Comparison of ENCODE assay signal across 25 cellular contexts in the genomic region with DNA sequence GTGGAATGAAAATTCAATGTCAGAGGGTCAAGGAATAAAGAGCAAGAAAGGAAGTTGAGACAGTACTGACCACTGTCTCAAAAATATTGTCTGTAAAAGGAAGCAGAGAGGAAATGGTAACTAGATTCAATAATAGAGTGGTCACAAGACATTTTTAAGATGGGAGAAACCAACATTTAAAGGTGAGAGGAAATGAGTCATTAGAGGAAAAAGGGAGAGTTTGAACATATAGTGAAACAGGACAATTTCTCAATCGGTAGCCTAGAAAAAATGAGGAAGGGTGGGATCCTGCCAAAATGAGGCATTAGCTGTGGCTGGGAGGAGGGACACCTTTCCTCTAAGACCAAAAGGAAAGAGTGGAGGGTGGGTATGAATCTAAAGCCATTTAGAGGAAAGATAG.
"Had no signal": no experiment of that assay in that cellular context is flagged by ENCODE, and none has a peak within 500 bp of the region (broad histone marks: within the 10 kb centered on the region; RNA-seq: fewer than 3 reads in every experiment).

No MANE protein-coding gene starts in this region.

- H3K4me1 Mint-ChIP-seq: activated CD4-positive, alpha-beta T cell treated with anti-CD3 and anti-CD28 coated beads, Interleukin-2, amount 10 ng/mL, durations not matched to agents 7 days and 5 days; activated CD8-positive, alpha-beta memory T cell treated with anti-CD3 and anti-CD28 coated beads, Interleukin-2, amount 10 ng/mL, durations not matched to agents 7 days and 5 days; nephron had no signal

- ATAC-seq: activated CD8-positive, alpha-beta memory T cell treated with anti-CD3 and anti-CD28 coated beads, Interleukin-2, amount 10 ng/mL, durations not matched to agents 7 days and 5 days; activated CD8-positive, alpha-beta T cell treated with anti-CD3 and anti-CD28 coated beads for 36 hours; activated naive CD8-positive, alpha-beta T cell treated with anti-CD3 and anti-CD28 coated beads, Interleukin-2, amount 50 U/mL, for 24 hours; effector memory CD8-positive, alpha-beta T cell; heart right ventricle; left colon; stimulated activated naive CD8-positive, alpha-beta T cell treated with anti-CD3 and anti-CD28 coated beads, Interleukin-15, Interleukin-2, amounts not matched to agents 100 U/mL and 50 U/mL, for 24 hours; upper lobe of right lung had no signal

- H3K27me3 ChIP-seq: esophagus squamous epithelium, ovary, right atrium auricular region had no signal

- H3K27ac Mint-ChIP-seq: activated CD4-positive, alpha-beta T cell treated with anti-CD3 and anti-CD28 coated beads, Interleukin-2, amount 10 ng/mL, durations not matched to agents 7 days and 5 days; activated CD8-positive, alpha-beta memory T cell treated with anti-CD3 and anti-CD28 coated beads, Interleukin-2, amount 10 ng/mL, durations not matched to agents 7 days and 5 days; activated CD8-positive, alpha-beta T cell treated with anti-CD3 and anti-CD28 coated beads for 36 hours; activated naive CD8-positive, alpha-beta T cell treated with anti-CD3 and anti-CD28 coated beads, Interleukin-2, amount 50 U/mL, for 24 hours; effector memory CD8-positive, alpha-beta T cell; nephron; T-helper 2 cell treated with Interferon-gamma antibody and Interleukin-4, amounts not matched to agents 5 μg/mL and 100 μg/mL, for 36 hours had no signal

- H3K9me3 ChIP-seq: neutrophil, ovary, prostate gland had no signal

- H3K4me3 Mint-ChIP-seq: activated CD4-positive, alpha-beta T cell treated with anti-CD3 and anti-CD28 coated beads, Interleukin-2, amount 10 ng/mL, durations not matched to agents 7 days and 5 days; activated CD8-positive, alpha-beta memory T cell treated with anti-CD3 and anti-CD28 coated beads, Interleukin-2, amount 10 ng/mL, durations not matched to agents 7 days and 5 days; activated CD8-positive, alpha-beta T cell treated with anti-CD3 and anti-CD28 coated beads for 36 hours; activated naive CD8-positive, alpha-beta T cell treated with anti-CD3 and anti-CD28 coated beads, Interleukin-2, amount 50 U/mL, for 24 hours; effector memory CD8-positive, alpha-beta T cell; nephron; T-helper 2 cell treated with Interferon-gamma antibody and Interleukin-4, amounts not matched to agents 5 μg/mL and 100 μg/mL, for 36 hours had no signal

- H3K36me3 ChIP-seq: esophagus squamous epithelium, heart right ventricle, neutrophil, ovary, prostate gland, right atrium auricular region, upper lobe of right lung, WERI-Rb-1 had no signal

- H3K4me3 ChIP-seq: esophagus squamous epithelium, heart right ventricle, ovary, prostate gland, right atrium auricular region, upper lobe of right lung had no signal

- H3K27ac ChIP-seq: esophagus squamous epithelium, heart right ventricle, neutrophil, ovary, prostate gland, right atrium auricular region, upper lobe of right lung, WERI-Rb-1 had no signal

- H3K9me3 Mint-ChIP-seq: activated CD4-positive, alpha-beta T cell treated with anti-CD3 and anti-CD28 coated beads, Interleukin-2, amount 10 ng/mL, durations not matched to agents 7 days and 5 days; activated CD8-positive, alpha-beta T cell treated with anti-CD3 and anti-CD28 coated beads for 36 hours; nephron; T-helper 2 cell treated with Interferon-gamma antibody and Interleukin-4, amounts not matched to agents 5 μg/mL and 100 μg/mL, for 36 hours had no signal

- DNase-seq: activated CD4-positive, alpha-beta T cell treated with anti-CD3 and anti-CD28 coated beads, Interleukin-2, amount 10 ng/mL, durations not matched to agents 7 days and 5 days; activated CD4-positive, CD25-positive, alpha-beta regulatory T cell treated with anti-CD3 and anti-CD28 coated beads, Interleukin-2, amount 50 U/mL, for 72 hours; activated CD8-positive, alpha-beta memory T cell treated with anti-CD3 and anti-CD28 coated beads, Interleukin-2, amount 10 ng/mL, durations not matched to agents 7 days and 5 days; activated CD8-positive, alpha-beta T cell treated with anti-CD3 and anti-CD28 coated beads for 36 hours; activated gamma-delta T cell; activated naive CD4-positive, alpha-beta T cell treated with anti-CD3 and anti-CD28 coated beads, Interleukin-2, amount 50 U/mL, for 16 hours; activated naive CD8-positive, alpha-beta T cell treated with anti-CD3 and anti-CD28 coated beads, Interleukin-2, amount 50 U/mL, for 24 hours; activated T-cell treated with anti-CD3 and anti-CD28 coated beads for 4 hours; caudate nucleus; effector memory CD8-positive, alpha-beta T cell; esophagus squamous epithelium; heart right ventricle; islet precursor cell; left colon; mesenchymal stem cell; ovary; stimulated activated CD4-positive, alpha-beta T cell treated with anti-CD3 and anti-CD28 coated beads, Interleukin-4, amount 100 ng/mL, for 4 hours; stimulated activated naive CD8-positive, alpha-beta T cell treated with anti-CD3 and anti-CD28 coated beads, Interleukin-15, Interleukin-2, amounts not matched to agents 100 U/mL and 50 U/mL, for 24 hours; upper lobe of right lung had no signal

- H3K4me1 ChIP-seq: heart right ventricle, prostate gland, right atrium auricular region, upper lobe of right lung had no signal

- H3K36me3 Mint-ChIP-seq: activated CD8-positive, alpha-beta memory T cell treated with anti-CD3 and anti-CD28 coated beads, Interleukin-2, amount 10 ng/mL, durations not matched to agents 7 days and 5 days had no signal
